In the genomic region with DNA sequence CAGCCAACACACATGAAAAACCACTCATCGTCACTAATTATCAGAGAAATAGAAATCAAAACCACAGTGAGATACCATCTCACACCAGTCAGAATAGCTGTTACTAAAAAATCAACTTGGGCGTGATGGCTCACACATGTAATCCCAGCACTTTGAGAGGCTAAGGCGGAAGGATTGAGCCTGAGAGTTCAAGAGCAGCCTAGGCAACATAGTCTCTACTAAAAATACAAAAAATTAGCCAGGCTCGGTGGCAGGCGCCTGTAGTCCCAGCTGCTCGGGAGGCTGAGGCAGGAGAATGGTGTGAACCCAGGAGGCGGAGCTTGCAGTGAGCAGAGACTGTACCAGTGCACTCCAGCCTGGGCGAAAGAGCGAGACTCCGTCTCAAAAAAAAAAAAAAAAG, we compare ENCODE assay signal across 7 cellular contexts. TPM values are rescaled to one million over a fixed set of nuclear protein-coding genes. Genes with fewer than 3 reads are reported as not detected.
DNase-seq lines count a peak whose midpoint lies in the region; ATAC-seq and TF ChIP-seq lines count a peak whose summit lies in the region.
"Not testable (repeated sequence)": the region's sequence is repeated elsewhere in the genome, so short reads cannot be mapped to it uniquely, and the experiment has no call there.

No MANE protein-coding gene starts in this region.

- TF ChIP-seq CTCF in brain (conservative IDR thresholded peaks at IDR 0.05); osteocyte (IDR thresholded peaks at IDR 0.05): not testable (repeated sequence)

- H3K27me3 ChIP-seq in CD8-positive, alpha-beta memory T cell (ENCODE audit: insufficient read depth, low read length, poor library complexity, severe bottlenecking), result not testable (repeated sequence)

- H3K4me1 ChIP-seq in CD8-positive, alpha-beta memory T cell (ENCODE audit: insufficient read depth, low read length), result not testable (repeated sequence)

- H3K36me3 Mint-ChIP-seq in CD8-positive, alpha-beta memory T cell, result peaks cover 9 to 57% (median 19%) of the 10 kb centered on the region in 3 donors
- peaks cover 39% of the 10 kb centered on the region for H3K36me3 Mint-ChIP-seq in activated CD4-positive, alpha-beta T cell treated with anti-CD3 and anti-CD28 coated beads for 36 hours (ENCODE audit: low read depth)
- peaks cover 25% of the 10 kb centered on the region for H3K36me3 Mint-ChIP-seq in activated T-helper 1 cell treated with anti-CD3 and anti-CD28 coated beads, Interleukin-12 subunit alpha, Interleukin-12 subunit beta, Interleukin-2, Interleukin-4 antibody, amounts not matched to agents 30 ng/mL and 10 ng/mL and 1 ng/mL, durations not matched to agents 14 hours and 24 hours and 36 hours (ENCODE audit: low read depth)
- peaks cover 88% of the 10 kb centered on the region for H3K36me3 Mint-ChIP-seq in brain
- peaks cover 10 to 36% (median 19%) of the 10 kb centered on the region in 3 donors for H3K36me3 Mint-ChIP-seq in immature natural killer cell
- H3K36me3 Mint-ChIP-seq in osteocyte (ENCODE audit: unreplicated experiment), result peaks cover 49% of the 10 kb centered on the region

- intact Hi-C loops in activated CD4-positive, alpha-beta T cell treated with anti-CD3 and anti-CD28 coated beads for 36 hours (cut with DNase I, micrococcal nuclease), result not testable (repeated sequence)
- intact Hi-C loops in activated T-helper 1 cell treated with anti-CD3 and anti-CD28 coated beads, Interleukin-12 subunit alpha, Interleukin-12 subunit beta, Interleukin-2, Interleukin-4 antibody, amounts not matched to agents 30 ng/mL and 10 ng/mL and 1 ng/mL, durations not matched to agents 14 hours and 24 hours and 36 hours (cut with micrococcal nuclease), result loop anchor here (2.0 to 5.0 kb wide), 4 partner anchors 19 to 515 kb away; a partner anchor contains a TSS

- not testable (repeated sequence) for H3K9me3 ChIP-seq in CD8-positive, alpha-beta memory T cell (ENCODE audit: low read length)

- CTCF ChIA-PET in CD8-positive, alpha-beta memory T cell (lab: Charles Lee), result not testable (repeated sequence)
- CTCF ChIA-PET in activated CD4-positive, alpha-beta T cell treated with anti-CD3 and anti-CD28 coated beads for 36 hours (lab: Charles Lee), result interaction anchor here (0.6 to 0.8 kb wide), 2 partner anchors 412 to 1295 kb away, joined by 3 to 4 read pairs; no protein-coding TSS in a partner anchor

- peak overlapping the region; percentile 72 to 98 (median 92) for H3K27ac Mint-ChIP-seq in CD8-positive, alpha-beta memory T cell
- not testable (repeated sequence) for H3K27ac Mint-ChIP-seq in activated CD4-positive, alpha-beta T cell treated with anti-CD3 and anti-CD28 coated beads for 36 hours
- H3K27ac Mint-ChIP-seq in activated T-helper 1 cell treated with anti-CD3 and anti-CD28 coated beads, Interleukin-12 subunit alpha, Interleukin-12 subunit beta, Interleukin-2, Interleukin-4 antibody, amounts not matched to agents 30 ng/mL and 10 ng/mL and 1 ng/mL, durations not matched to agents 14 hours and 24 hours and 36 hours, result peak overlapping the region; percentile 35
- peak overlapping the region in 3 of 5 experiments; percentile 14 to 72 (median 54) for H3K27ac Mint-ChIP-seq in brain
- peak overlapping the region; percentile 55 to 92 (median 79) for H3K27ac Mint-ChIP-seq in immature natural killer cell
- H3K27ac Mint-ChIP-seq in osteocyte (ENCODE audit: unreplicated experiment), result peak overlapping the region; percentile 96

- DNase-seq in CD8-positive, alpha-beta memory T cell, result peak in 3 of 5 donors; percentile 11 to 51 (median 48)
- peak; percentile 9 for DNase-seq in M059J (ENCODE audit: low read depth)
- not testable (repeated sequence) for DNase-seq in activated CD4-positive, alpha-beta T cell treated with anti-CD3 and anti-CD28 coated beads for 36 hours; activated T-helper 1 cell treated with anti-CD3 and anti-CD28 coated beads, Interleukin-12 subunit alpha, Interleukin-12 subunit beta, Interleukin-2, Interleukin-4 antibody, amounts not matched to agents 30 ng/mL and 10 ng/mL and 1 ng/mL, durations not matched to agents 14 hours and 24 hours and 36 hours (ENCODE audit: low spot score); osteocyte (ENCODE audit: extremely low spot score, unreplicated experiment)
- peak; percentile 12 to 40 (median 36) for DNase-seq in immature natural killer cell

- ATAC-seq in activated CD4-positive, alpha-beta T cell treated with anti-CD3 and anti-CD28 coated beads for 36 hours, result peak; percentile 80

- H3K9me3 Mint-ChIP-seq in CD8-positive, alpha-beta memory T cell; activated CD4-positive, alpha-beta T cell treated with anti-CD3 and anti-CD28 coated beads for 36 hours (ENCODE audit: low read depth); activated T-helper 1 cell treated with anti-CD3 and anti-CD28 coated beads, Interleukin-12 subunit alpha, Interleukin-12 subunit beta, Interleukin-2, Interleukin-4 antibody, amounts not matched to agents 30 ng/mL and 10 ng/mL and 1 ng/mL, durations not matched to agents 14 hours and 24 hours and 36 hours; brain; immature natural killer cell; osteocyte (ENCODE audit: unreplicated experiment): not testable (repeated sequence)

- H3K4me1 Mint-ChIP-seq in CD8-positive, alpha-beta memory T cell, result peaks cover 18 to 26% (median 25%) of the 10 kb centered on the region in 3 donors
- peaks cover 25% of the 10 kb centered on the region for H3K4me1 Mint-ChIP-seq in activated CD4-positive, alpha-beta T cell treated with anti-CD3 and anti-CD28 coated beads for 36 hours
- H3K4me1 Mint-ChIP-seq in activated T-helper 1 cell treated with anti-CD3 and anti-CD28 coated beads, Interleukin-12 subunit alpha, Interleukin-12 subunit beta, Interleukin-2, Interleukin-4 antibody, amounts not matched to agents 30 ng/mL and 10 ng/mL and 1 ng/mL, durations not matched to agents 14 hours and 24 hours and 36 hours (ENCODE audit: low read depth), result peaks cover 30% of the 10 kb centered on the region
- not testable (repeated sequence) for H3K4me1 Mint-ChIP-seq in brain
- H3K4me1 Mint-ChIP-seq in immature natural killer cell, result peaks cover 20% of the 10 kb centered on the region in 2 donors
- H3K4me1 Mint-ChIP-seq in osteocyte (ENCODE audit: unreplicated experiment), result peaks cover 17% of the 10 kb centered on the region

- POLR2A ChIA-PET in CD8-positive, alpha-beta memory T cell (lab: Charles Lee), result interaction anchor here (1.1 kb wide), 1 partner anchor 11 kb away, joined by 3 read pairs; no protein-coding TSS in a partner anchor
- POLR2A ChIA-PET in activated CD4-positive, alpha-beta T cell treated with anti-CD3 and anti-CD28 coated beads for 36 hours (lab: Charles Lee), result not testable (repeated sequence)

- H3K27ac ChIP-seq in CD8-positive, alpha-beta memory T cell (ENCODE audit: low read depth, low read length), result peak overlapping the region; percentile 30

- peak overlapping the region; percentile 81 to 93 (median 84) for H3K4me3 Mint-ChIP-seq in CD8-positive, alpha-beta memory T cell
- H3K4me3 Mint-ChIP-seq in activated CD4-positive, alpha-beta T cell treated with anti-CD3 and anti-CD28 coated beads for 36 hours, result peak overlapping the region; percentile 58
- H3K4me3 Mint-ChIP-seq in activated T-helper 1 cell treated with anti-CD3 and anti-CD28 coated beads, Interleukin-12 subunit alpha, Interleukin-12 subunit beta, Interleukin-2, Interleukin-4 antibody, amounts not matched to agents 30 ng/mL and 10 ng/mL and 1 ng/mL, durations not matched to agents 14 hours and 24 hours and 36 hours, result peak overlapping the region; percentile 39
- H3K4me3 Mint-ChIP-seq in brain; osteocyte (ENCODE audit: unreplicated experiment): not testable (repeated sequence)
- peak overlapping the region; percentile 77 to 92 (median 86) for H3K4me3 Mint-ChIP-seq in immature natural killer cell

- not testable (repeated sequence) for H3K36me3 ChIP-seq in CD8-positive, alpha-beta memory T cell (ENCODE audit: insufficient read depth, low read length)

- not testable (repeated sequence) for H3K4me3 ChIP-seq in CD8-positive, alpha-beta memory T cell (ENCODE audit: low read length)

- H3K27me3 Mint-ChIP-seq in CD8-positive, alpha-beta memory T cell; activated CD4-positive, alpha-beta T cell treated with anti-CD3 and anti-CD28 coated beads for 36 hours; activated T-helper 1 cell treated with anti-CD3 and anti-CD28 coated beads, Interleukin-12 subunit alpha, Interleukin-12 subunit beta, Interleukin-2, Interleukin-4 antibody, amounts not matched to agents 30 ng/mL and 10 ng/mL and 1 ng/mL, durations not matched to agents 14 hours and 24 hours and 36 hours (ENCODE audit: insufficient read depth); brain; immature natural killer cell (ENCODE audit: low read depth in 3 of 3); osteocyte (ENCODE audit: unreplicated experiment): not testable (repeated sequence)

RNA-seq across cellular contexts. Expression of a gene that starts 55.1 kb away (rescaled TPM):
- 10 to 100 TPM; 19.9 to 21.7 TPM for total RNA-seq in CD8-positive, alpha-beta memory T cell
- polyA plus RNA-seq in CD8-positive, alpha-beta memory T cell, result 14.9 TPM
- 50.1 and 63.1 TPM in 2 replicates for total RNA-seq in M059J (2014; rRNA removed; shearing (Covaris generic))
- 10 to 100 TPM; 32.3 to 33.0 TPM for total RNA-seq in activated CD4-positive, alpha-beta T cell treated with anti-CD3 and anti-CD28 coated beads for 36 hours
- total RNA-seq in activated T-helper 1 cell treated with anti-CD3 and anti-CD28 coated beads, Interleukin-12 subunit alpha, Interleukin-12 subunit beta, Interleukin-2, Interleukin-4 antibody, amounts not matched to agents 30 ng/mL and 10 ng/mL and 1 ng/mL, durations not matched to agents 14 hours and 24 hours and 36 hours, result 23.0 and 24.2 TPM in 2 replicates
- 5.7 TPM for polyA plus RNA-seq in brain (ENCODE audit: insufficient read depth, low read depth, low replicate concordance)
- polyA plus RNA-seq in immature natural killer cell, result 10 to 100 TPM in 2 of 3 donors, 1 to 10 TPM in 1; 6.8 to 15.4 (median 14.8) TPM
- 43.8 and 48.0 TPM in 2 replicates for total RNA-seq in osteocyte
